1 cellular context compared by ENCODE assay signal in the genomic region with DNA sequence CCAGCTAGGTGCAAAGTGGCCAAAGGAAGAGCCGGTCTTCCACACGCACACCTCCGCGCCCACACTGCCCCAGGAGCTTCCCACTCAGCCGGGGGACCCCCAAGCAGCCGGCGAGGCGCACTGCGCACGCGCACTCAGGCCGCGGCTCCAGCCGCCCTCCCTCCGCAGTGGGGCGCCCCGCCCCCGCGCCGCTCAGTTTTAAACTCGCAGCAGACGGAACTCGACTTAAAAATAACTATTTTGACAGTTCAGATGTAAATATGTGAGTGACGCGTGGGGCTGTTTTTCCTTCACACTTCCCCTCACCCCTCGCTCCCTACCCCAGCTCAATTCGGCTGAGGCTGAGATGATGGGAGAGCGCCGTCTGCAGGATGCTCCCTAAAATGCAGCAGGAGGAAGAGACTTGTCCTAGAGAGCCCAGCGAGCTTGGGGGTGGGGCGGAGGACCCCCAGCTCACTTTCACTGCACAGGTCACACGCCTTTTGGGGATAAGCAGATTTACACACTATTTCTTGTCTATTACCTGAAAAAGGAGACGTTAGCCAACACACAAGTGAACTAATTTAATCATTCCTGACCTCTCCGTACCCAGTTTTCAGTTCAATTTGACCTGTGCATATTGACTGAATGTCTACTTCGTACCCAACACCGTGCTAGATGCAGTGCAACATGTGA.
TF ChIP-seq lines count a peak whose summit lies in the region.

No MANE protein-coding gene starts in this region.

TF ChIP-seq in HepG2, 621 proteins besides CTCF, POLR2A, EP300 and RAD21 (continues in another document):
- TF ChIP-seq NCOR1 (IDR thresholded peaks at IDR 0.05; ENCODE audit: borderline replicate concordance, low read length) = no peak
- no peak for TF ChIP-seq PHF8 (CRISPR knock-in tag; IDR thresholded peaks at IDR 0.05)
- TF ChIP-seq PAX8 (CRISPR knock-in tag; IDR thresholded peaks at IDR 0.05; ENCODE audit: borderline replicate concordance) = no peak
- no peak for TF ChIP-seq SIN3A (IDR thresholded peaks at IDR 0.05; ENCODE audit: borderline replicate concordance, low read depth, low read length)
- TF ChIP-seq ZNF232 (CRISPR knock-in tag; IDR thresholded peaks at IDR 0.05; ENCODE audit: borderline replicate concordance) = no peak
- TF ChIP-seq, protein P1, sequence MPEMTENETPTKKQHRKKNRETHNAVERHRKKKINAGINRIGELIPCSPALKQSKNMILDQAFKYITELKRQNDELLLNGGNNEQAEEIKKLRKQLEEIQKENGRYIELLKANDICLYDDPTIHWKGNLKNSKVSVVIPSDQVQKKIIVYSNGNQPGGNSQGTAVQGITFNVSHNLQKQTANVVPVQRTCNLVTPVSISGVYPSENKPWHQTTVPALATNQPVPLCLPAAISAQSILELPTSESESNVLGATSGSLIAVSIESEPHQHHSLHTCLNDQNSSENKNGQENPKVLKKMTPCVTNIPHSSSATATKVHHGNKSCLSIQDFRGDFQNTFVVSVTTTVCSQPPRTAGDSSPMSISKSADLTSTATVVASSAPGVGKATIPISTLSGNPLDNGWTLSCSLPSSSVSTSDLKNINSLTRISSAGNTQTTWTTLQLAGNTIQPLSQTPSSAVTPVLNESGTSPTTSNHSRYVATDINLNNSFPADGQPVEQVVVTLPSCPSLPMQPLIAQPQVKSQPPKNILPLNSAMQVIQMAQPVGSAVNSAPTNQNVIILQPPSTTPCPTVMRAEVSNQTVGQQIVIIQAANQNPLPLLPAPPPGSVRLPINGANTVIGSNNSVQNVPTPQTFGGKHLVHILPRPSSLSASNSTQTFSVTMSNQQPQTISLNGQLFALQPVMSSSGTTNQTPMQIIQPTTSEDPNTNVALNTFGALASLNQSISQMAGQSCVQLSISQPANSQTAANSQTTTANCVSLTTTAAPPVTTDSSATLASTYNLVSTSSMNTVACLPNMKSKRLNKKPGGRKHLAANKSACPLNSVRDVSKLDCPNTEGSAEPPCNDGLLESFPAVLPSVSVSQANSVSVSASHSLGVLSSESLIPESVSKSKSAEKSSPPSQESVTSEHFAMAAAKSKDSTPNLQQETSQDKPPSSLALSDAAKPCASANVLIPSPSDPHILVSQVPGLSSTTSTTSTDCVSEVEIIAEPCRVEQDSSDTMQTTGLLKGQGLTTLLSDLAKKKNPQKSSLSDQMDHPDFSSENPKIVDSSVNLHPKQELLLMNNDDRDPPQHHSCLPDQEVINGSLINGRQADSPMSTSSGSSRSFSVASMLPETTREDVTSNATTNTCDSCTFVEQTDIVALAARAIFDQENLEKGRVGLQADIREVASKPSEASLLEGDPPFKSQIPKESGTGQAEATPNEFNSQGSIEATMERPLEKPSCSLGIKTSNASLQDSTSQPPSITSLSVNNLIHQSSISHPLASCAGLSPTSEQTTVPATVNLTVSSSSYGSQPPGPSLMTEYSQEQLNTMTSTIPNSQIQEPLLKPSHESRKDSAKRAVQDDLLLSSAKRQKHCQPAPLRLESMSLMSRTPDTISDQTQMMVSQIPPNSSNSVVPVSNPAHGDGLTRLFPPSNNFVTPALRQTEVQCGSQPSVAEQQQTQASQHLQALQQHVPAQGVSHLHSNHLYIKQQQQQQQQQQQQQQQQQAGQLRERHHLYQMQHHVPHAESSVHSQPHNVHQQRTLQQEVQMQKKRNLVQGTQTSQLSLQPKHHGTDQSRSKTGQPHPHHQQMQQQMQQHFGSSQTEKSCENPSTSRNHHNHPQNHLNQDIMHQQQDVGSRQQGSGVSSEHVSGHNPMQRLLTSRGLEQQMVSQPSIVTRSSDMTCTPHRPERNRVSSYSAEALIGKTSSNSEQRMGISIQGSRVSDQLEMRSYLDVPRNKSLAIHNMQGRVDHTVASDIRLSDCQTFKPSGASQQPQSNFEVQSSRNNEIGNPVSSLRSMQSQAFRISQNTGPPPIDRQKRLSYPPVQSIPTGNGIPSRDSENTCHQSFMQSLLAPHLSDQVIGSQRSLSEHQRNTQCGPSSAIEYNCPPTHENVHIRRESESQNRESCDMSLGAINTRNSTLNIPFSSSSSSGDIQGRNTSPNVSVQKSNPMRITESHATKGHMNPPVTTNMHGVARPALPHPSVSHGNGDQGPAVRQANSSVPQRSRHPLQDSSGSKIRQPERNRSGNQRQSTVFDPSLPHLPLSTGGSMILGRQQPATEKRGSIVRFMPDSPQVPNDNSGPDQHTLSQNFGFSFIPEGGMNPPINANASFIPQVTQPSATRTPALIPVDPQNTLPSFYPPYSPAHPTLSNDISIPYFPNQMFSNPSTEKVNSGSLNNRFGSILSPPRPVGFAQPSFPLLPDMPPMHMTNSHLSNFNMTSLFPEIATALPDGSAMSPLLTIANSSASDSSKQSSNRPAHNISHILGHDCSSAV (CRISPR knock-in tag; IDR thresholded peaks at IDR 0.05; ENCODE audit: borderline replicate concordance) = no peak
- TF ChIP-seq ZNF557 (CRISPR knock-in tag; IDR thresholded peaks at IDR 0.05) = no peak
- no peak for TF ChIP-seq ZNF20 (CRISPR knock-in tag; IDR thresholded peaks at IDR 0.05)
- no peak for TF ChIP-seq NFE2 (CRISPR knock-in tag; IDR thresholded peaks at IDR 0.05)
- no peak for TF ChIP-seq ZNF251 (CRISPR knock-in tag; IDR thresholded peaks at IDR 0.05)
- TF ChIP-seq GATAD1 (CRISPR knock-in tag; IDR thresholded peaks at IDR 0.05) = 0 out of 2 replicates have a peak, but pooled peaks have one; percentile 10
- TF ChIP-seq NFKBIZ (CRISPR knock-in tag; IDR thresholded peaks at IDR 0.05) = no peak
- TF ChIP-seq, protein P2, sequence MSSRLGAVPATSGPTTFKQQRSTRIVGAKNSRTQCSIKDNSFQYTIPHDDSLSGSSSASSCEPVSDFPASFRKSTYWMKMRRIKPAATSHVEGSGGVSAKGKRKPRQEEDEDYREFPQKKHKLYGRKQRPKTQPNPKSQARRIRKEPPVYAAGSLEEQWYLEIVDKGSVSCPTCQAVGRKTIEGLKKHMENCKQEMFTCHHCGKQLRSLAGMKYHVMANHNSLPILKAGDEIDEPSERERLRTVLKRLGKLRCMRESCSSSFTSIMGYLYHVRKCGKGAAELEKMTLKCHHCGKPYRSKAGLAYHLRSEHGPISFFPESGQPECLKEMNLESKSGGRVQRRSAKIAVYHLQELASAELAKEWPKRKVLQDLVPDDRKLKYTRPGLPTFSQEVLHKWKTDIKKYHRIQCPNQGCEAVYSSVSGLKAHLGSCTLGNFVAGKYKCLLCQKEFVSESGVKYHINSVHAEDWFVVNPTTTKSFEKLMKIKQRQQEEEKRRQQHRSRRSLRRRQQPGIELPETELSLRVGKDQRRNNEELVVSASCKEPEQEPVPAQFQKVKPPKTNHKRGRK (CRISPR knock-in tag; IDR thresholded peaks at IDR 0.05) = no peak
- TF ChIP-seq HNRNPUL1 (IDR thresholded peaks at IDR 0.05; ENCODE audit: low read depth, low read length) = no peak
- no peak for TF ChIP-seq ZKSCAN5 (CRISPR knock-in tag; IDR thresholded peaks at IDR 0.05)
- TF ChIP-seq NFATC3 (CRISPR knock-in tag; IDR thresholded peaks at IDR 0.05) = no peak
- no peak for TF ChIP-seq ZNF570 (CRISPR knock-in tag; IDR thresholded peaks at IDR 0.05; ENCODE audit: borderline replicate concordance)
- no peak for TF ChIP-seq ZFP36L1 (CRISPR knock-in tag; IDR thresholded peaks at IDR 0.05)
- TF ChIP-seq GABPB1 (CRISPR knock-in tag; IDR thresholded peaks at IDR 0.05) = no peak; the same call in 1 of the 2 replicates
- TF ChIP-seq NFRKB (IDR thresholded peaks at IDR 0.05) = no peak
- TF ChIP-seq ZNF672 (CRISPR knock-in tag; IDR thresholded peaks at IDR 0.05) = no peak
- TF ChIP-seq, protein P3, sequence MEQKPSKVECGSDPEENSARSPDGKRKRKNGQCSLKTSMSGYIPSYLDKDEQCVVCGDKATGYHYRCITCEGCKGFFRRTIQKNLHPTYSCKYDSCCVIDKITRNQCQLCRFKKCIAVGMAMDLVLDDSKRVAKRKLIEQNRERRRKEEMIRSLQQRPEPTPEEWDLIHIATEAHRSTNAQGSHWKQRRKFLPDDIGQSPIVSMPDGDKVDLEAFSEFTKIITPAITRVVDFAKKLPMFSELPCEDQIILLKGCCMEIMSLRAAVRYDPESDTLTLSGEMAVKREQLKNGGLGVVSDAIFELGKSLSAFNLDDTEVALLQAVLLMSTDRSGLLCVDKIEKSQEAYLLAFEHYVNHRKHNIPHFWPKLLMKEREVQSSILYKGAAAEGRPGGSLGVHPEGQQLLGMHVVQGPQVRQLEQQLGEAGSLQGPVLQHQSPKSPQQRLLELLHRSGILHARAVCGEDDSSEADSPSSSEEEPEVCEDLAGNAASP (CRISPR knock-in tag; IDR thresholded peaks at IDR 0.05; ENCODE audit: borderline replicate concordance) = no peak
- no peak for TF ChIP-seq RFX3 (CRISPR knock-in tag; IDR thresholded peaks at IDR 0.05)
- TF ChIP-seq, protein P4, sequence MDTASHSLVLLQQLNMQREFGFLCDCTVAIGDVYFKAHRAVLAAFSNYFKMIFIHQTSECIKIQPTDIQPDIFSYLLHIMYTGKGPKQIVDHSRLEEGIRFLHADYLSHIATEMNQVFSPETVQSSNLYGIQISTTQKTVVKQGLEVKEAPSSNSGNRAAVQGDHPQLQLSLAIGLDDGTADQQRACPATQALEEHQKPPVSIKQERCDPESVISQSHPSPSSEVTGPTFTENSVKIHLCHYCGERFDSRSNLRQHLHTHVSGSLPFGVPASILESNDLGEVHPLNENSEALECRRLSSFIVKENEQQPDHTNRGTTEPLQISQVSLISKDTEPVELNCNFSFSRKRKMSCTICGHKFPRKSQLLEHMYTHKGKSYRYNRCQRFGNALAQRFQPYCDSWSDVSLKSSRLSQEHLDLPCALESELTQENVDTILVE (CRISPR knock-in tag; IDR thresholded peaks at IDR 0.05) = no peak
- TF ChIP-seq ZNF747 (CRISPR knock-in tag; IDR thresholded peaks at IDR 0.05; ENCODE audit: borderline replicate concordance) = 0 out of 2 replicates have a peak, but pooled peaks have one; percentile 45
- no peak for TF ChIP-seq PAWR (CRISPR knock-in tag; IDR thresholded peaks at IDR 0.05; ENCODE audit: borderline replicate concordance)
- TF ChIP-seq ZSCAN12 (CRISPR knock-in tag; IDR thresholded peaks at IDR 0.05) = no peak
- no peak for TF ChIP-seq ZNF44 (CRISPR knock-in tag; IDR thresholded peaks at IDR 0.05)
- TF ChIP-seq, protein P5, sequence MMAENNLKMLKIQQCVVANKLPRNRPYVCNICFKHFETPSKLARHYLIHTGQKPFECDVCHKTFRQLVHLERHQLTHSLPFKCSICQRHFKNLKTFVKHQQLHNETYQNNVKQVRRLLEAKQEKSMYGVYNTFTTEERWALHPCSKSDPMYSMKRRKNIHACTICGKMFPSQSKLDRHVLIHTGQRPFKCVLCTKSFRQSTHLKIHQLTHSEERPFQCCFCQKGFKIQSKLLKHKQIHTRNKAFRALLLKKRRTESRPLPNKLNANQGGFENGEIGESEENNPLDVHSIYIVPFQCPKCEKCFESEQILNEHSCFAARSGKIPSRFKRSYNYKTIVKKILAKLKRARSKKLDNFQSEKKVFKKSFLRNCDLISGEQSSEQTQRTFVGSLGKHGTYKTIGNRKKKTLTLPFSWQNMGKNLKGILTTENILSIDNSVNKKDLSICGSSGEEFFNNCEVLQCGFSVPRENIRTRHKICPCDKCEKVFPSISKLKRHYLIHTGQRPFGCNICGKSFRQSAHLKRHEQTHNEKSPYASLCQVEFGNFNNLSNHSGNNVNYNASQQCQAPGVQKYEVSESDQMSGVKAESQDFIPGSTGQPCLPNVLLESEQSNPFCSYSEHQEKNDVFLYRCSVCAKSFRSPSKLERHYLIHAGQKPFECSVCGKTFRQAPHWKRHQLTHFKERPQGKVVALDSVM (CRISPR knock-in tag; IDR thresholded peaks at IDR 0.05) = no peak
- no peak for TF ChIP-seq ZSCAN21 (CRISPR knock-in tag; IDR thresholded peaks at IDR 0.05; ENCODE audit: borderline replicate concordance)
- TF ChIP-seq THYN1 (CRISPR knock-in tag; IDR thresholded peaks at IDR 0.05; ENCODE audit: borderline replicate concordance, low read depth) = no peak
- TF ChIP-seq CHCHD3 (CRISPR knock-in tag; IDR thresholded peaks at IDR 0.05) = no peak
- TF ChIP-seq, protein P6, sequence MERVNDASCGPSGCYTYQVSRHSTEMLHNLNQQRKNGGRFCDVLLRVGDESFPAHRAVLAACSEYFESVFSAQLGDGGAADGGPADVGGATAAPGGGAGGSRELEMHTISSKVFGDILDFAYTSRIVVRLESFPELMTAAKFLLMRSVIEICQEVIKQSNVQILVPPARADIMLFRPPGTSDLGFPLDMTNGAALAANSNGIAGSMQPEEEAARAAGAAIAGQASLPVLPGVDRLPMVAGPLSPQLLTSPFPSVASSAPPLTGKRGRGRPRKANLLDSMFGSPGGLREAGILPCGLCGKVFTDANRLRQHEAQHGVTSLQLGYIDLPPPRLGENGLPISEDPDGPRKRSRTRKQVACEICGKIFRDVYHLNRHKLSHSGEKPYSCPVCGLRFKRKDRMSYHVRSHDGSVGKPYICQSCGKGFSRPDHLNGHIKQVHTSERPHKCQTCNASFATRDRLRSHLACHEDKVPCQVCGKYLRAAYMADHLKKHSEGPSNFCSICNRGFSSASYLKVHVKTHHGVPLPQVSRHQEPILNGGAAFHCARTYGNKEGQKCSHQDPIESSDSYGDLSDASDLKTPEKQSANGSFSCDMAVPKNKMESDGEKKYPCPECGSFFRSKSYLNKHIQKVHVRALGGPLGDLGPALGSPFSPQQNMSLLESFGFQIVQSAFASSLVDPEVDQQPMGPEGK (CRISPR knock-in tag; IDR thresholded peaks at IDR 0.05) = 0 out of 2 replicates have a peak, but pooled peaks have one; percentile 53
- no peak for TF ChIP-seq SNRNP70 (IDR thresholded peaks at IDR 0.05; ENCODE audit: low read depth, low read length)
- no peak for TF ChIP-seq MATR3 (CRISPR knock-in tag; IDR thresholded peaks at IDR 0.05)
- TF ChIP-seq, protein P7, sequence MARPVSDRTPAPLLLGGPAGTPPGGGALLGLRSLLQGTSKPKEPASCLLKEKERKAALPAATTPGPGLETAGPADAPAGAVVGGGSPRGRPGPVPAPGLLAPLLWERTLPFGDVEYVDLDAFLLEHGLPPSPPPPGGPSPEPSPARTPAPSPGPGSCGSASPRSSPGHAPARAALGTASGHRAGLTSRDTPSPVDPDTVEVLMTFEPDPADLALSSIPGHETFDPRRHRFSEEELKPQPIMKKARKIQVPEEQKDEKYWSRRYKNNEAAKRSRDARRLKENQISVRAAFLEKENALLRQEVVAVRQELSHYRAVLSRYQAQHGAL (CRISPR knock-in tag; IDR thresholded peaks at IDR 0.05; ENCODE audit: not compliant biosample characterization) = no peak
- TF ChIP-seq PHF21A (CRISPR knock-in tag; IDR thresholded peaks at IDR 0.05) = no peak
- TF ChIP-seq ATF1 (CRISPR knock-in tag; IDR thresholded peaks at IDR 0.05) = no peak
- TF ChIP-seq SP5 (CRISPR knock-in tag; IDR thresholded peaks at IDR 0.05; ENCODE audit: borderline replicate concordance, low read depth) = no peak
